20 cellular contexts compared by ENCODE assay signal in the genomic region with DNA sequence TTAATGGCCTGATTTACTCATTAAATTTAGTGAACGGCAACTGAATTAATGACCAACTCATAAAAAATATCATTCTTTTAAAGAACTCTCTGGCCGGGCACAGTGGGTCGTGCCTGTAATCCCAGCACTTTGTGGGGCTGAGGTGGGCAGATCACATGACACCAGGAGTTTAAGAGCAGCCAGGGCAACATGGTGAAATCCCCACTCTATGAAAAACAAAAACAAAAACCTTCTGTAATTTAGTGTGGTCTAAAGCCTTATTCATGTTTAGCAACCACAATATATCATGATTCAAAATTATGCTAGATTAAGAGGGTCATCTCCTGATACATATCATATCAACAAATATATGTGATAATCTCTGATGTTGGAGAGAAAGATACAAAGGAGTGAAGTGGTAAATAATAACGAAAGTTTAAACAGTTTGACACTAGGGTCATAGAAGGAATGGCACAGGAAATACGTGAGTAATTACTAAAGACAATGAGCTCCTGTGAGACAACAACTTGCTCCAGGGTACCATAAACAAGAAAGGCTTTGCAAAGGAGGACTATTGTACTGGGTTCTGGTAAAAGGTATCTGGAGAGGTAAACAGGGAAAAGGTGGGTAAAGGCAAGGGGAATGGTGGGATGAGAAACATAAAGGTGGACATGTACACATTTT.
"Had no signal": no experiment of that assay in that cellular context is flagged by ENCODE, and none has a peak within 500 bp of the region (broad histone marks: within the 10 kb centered on the region; RNA-seq: fewer than 3 reads in every experiment).

No MANE protein-coding gene starts in this region.

- H3K36me3 ChIP-seq: colonic mucosa, right lobe of liver, upper lobe of left lung had no signal

- H3K4me3 ChIP-seq: body of pancreas, colonic mucosa, psoas muscle, right lobe of liver, smooth muscle cell, upper lobe of left lung had no signal

- H3K27ac ChIP-seq: body of pancreas, colonic mucosa, psoas muscle, right lobe of liver, upper lobe of left lung had no signal

- DNase-seq: activated CD4-positive, alpha-beta T cell treated with anti-CD3 and anti-CD28 coated beads, Interleukin-2, amount 50 U/mL, for 4 hours; activated CD4-positive, CD25-positive, alpha-beta regulatory T cell treated with anti-CD3 and anti-CD28 coated beads, Interleukin-2, amount 50 U/mL, for 72 hours; activated gamma-delta T cell treated with Interleukin-2 at 50 U/mL for 16 hours; activated T-cell treated with anti-CD3 and anti-CD28 coated beads, Interleukin-2, amount 50 U/mL, for 4 hours; amniotic stem cell; body of pancreas; central memory CD4-positive, alpha-beta T cell; colonic mucosa; foreskin fibroblast; glutamatergic neuron; hypothalamus; psoas muscle; right lobe of liver; T-cell; T-helper 9 cell; upper lobe of left lung had no signal

- H3K9me3 Mint-ChIP-seq: activated T-cell treated with anti-CD3 and anti-CD28 coated beads, Interleukin-2, amount 50 U/mL, for 4 hours; neural crest cell; stimulated activated naive CD8-positive, alpha-beta T cell treated with anti-CD3 and anti-CD28 coated beads, Interleukin-15, Interleukin-2, amounts not matched to agents 100 ng/mL and 50 ng/mL, for 24 hours; T-cell had no signal

- ATAC-seq: activated T-cell treated with anti-CD3 and anti-CD28 coated beads, Interleukin-2, amount 50 U/mL, for 4 hours; body of pancreas; psoas muscle; right lobe of liver; T-cell had no signal

- H3K36me3 Mint-ChIP-seq: activated naive CD8-positive, alpha-beta T cell; T-cell had no signal

- H3K27ac Mint-ChIP-seq: activated naive CD8-positive, alpha-beta T cell; stimulated activated naive CD8-positive, alpha-beta T cell treated with anti-CD3 and anti-CD28 coated beads, Interleukin-15, Interleukin-2, amounts not matched to agents 100 ng/mL and 50 ng/mL, for 24 hours; T-cell had no signal

- H3K4me3 Mint-ChIP-seq: activated naive CD8-positive, alpha-beta T cell; activated T-cell treated with anti-CD3 and anti-CD28 coated beads, Interleukin-2, amount 50 U/mL, for 4 hours; neural crest cell; stimulated activated naive CD8-positive, alpha-beta T cell treated with anti-CD3 and anti-CD28 coated beads, Interleukin-15, Interleukin-2, amounts not matched to agents 100 ng/mL and 50 ng/mL, for 24 hours; T-cell had no signal

- H3K9me3 ChIP-seq: body of pancreas, colonic mucosa, psoas muscle, right lobe of liver, upper lobe of left lung had no signal

- H3K4me1 ChIP-seq: colonic mucosa, psoas muscle had no signal
